Comparison of ENCODE assay signal across 22 cellular contexts in genomic region chr2:41647468-41648042, GRCh38.
"Had no signal": no experiment of that assay in that cellular context is flagged by ENCODE, and none has a peak within 500 bp of the region (broad histone marks: within the 10 kb centered on the region; RNA-seq: fewer than 3 reads in every experiment).

No MANE protein-coding gene starts in this region.

- H3K4me1 ChIP-seq: gastroesophageal sphincter, heart left ventricle, stomach, tibial nerve, uterus had no signal

- H3K27ac ChIP-seq: heart left ventricle, stomach, tibial nerve, uterus had no signal

- H3K36me3 ChIP-seq: gastroesophageal sphincter, heart left ventricle, stomach, tibial nerve, uterus had no signal

- DNase-seq: activated CD4-positive, alpha-beta T cell treated with anti-CD3 and anti-CD28 coated beads for 48 hours; activated CD4-positive, CD25-positive, alpha-beta regulatory T cell; activated CD8-positive, alpha-beta T cell treated with anti-CD3 and anti-CD28 coated beads for 36 hours; activated naive CD4-positive, alpha-beta T cell treated with anti-CD3 and anti-CD28 coated beads for 36 hours; activated T-cell treated with anti-CD3 and anti-CD28 coated beads, Interleukin-2, amount 50 U/mL, for 24 hours; heart left ventricle; kidney glomerular epithelial cell; left ventricle myocardium superior; nephron progenitor cell; posterior cingulate gyrus; right cardiac atrium; stimulated activated CD4-positive, alpha-beta T cell treated with anti-CD3 and anti-CD28 coated beads, Interleukin-4, amount 100 ng/mL, for 1 hour; stomach; T-helper 1 cell; T1000; uterus had no signal

- H3K4me3 ChIP-seq: gastroesophageal sphincter, heart left ventricle, smooth muscle cell, stomach, tibial nerve, uterus had no signal

- FAIRE-seq: astrocyte, colon had no signal

- ATAC-seq: activated CD8-positive, alpha-beta T cell treated with anti-CD3 and anti-CD28 coated beads for 36 hours; gastroesophageal sphincter; heart left ventricle; left ventricle myocardium superior; right cardiac atrium; stimulated activated effector memory CD8-positive, alpha-beta T cell treated with anti-CD3 and anti-CD28 coated beads, Interleukin-12 subunit alpha, Interleukin-12 subunit beta, amount 100 ng/mL, for 72 hours had no signal

- H3K27me3 ChIP-seq: gastroesophageal sphincter, heart left ventricle, stomach, tibial nerve, uterus had no signal

- H3K9me3 ChIP-seq: gastroesophageal sphincter, heart left ventricle, stomach, tibial nerve, uterus had no signal

- H3K4me2 ChIP-seq: smooth muscle cell had no signal
